ENCODE assay signal across 8 cellular contexts in the genomic region with DNA sequence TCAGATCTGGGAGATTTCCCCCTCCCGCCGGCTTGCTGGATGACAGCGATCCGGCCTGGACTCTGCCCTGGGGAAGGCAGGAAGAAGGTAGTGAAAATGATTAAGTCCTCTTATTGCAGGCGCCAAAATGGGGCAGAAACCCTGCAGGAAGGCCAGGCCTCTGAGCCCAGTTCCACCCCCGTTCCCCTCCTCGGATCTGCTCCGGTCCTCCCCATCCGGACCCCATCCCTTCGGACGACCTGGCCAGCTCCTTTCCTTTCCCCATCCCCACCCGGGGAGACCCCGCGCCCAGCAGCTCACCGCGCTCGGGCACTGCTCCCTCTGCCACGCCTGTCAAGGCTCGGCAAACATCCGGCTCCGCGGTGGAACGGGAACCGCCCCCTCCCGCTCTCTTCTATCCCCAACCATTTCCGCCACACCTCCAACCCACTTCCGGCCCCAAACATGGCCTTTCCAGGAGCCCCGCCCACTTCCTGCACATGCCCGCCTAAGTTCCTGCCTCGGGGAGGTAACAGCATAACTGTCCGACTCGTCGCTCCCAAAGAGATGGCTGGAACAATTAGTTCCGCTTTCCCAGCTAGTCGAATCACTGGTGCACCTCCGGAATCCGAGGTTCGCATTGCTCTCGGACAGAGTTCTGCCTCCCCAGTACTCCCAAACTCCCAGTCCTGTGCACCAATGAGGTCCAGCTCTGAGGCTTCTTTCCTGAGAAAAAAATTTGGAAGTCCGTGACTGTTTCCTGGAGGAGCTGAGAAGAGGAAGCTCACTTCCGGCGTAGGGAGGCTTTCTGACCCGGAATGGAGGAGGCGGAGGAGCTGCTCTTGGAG. TPM values are rescaled to one million over a fixed set of nuclear protein-coding genes. Genes with fewer than 3 reads are reported as not detected.
DNase-seq lines count a peak whose midpoint lies in the region; ATAC-seq, FAIRE-seq and TF ChIP-seq lines count a peak whose summit lies in the region.

A gene (minus strand): TSS at position 369 of the 827 bp plus-strand sequence. CDS start 4,512 bp downstream, outside the sequence.
A gene (plus strand): TSS at position 781 of the 827 bp plus-strand sequence. CDS start 17 bp downstream, at position 798.

- no peaks in the 10 kb centered on the region for H3K27me3 ChIP-seq in pancreas
- H3K27me3 ChIP-seq in tibial nerve = no peaks in the 10 kb centered on the region

- peaks cover 56% of the 10 kb centered on the region for H3K4me1 Mint-ChIP-seq in activated naive CD8-positive, alpha-beta T cell treated with anti-CD3 and anti-CD28 coated beads, Interleukin-2, amount 50 U/mL, for 24 hours

- H3K4me3 ChIP-seq in GM12865 (ENCODE audit: low read depth, low read length) = peak within 1 kb of the TSS; percentile 87
- H3K4me3 ChIP-seq in pancreas = peak within 1 kb of the TSS; percentile 84 to 98 (median 94)
- H3K4me3 ChIP-seq in tibial nerve = peak within 1 kb of the TSS; percentile 77 to 92 (median 86)

- peak within 1 kb of the TSS; percentile 94 for H3K4me3 Mint-ChIP-seq in activated naive CD8-positive, alpha-beta T cell treated with anti-CD3 and anti-CD28 coated beads, Interleukin-2, amount 50 U/mL, for 24 hours

- peak within 1 kb of the TSS; percentile 79 to 93 (median 86) for H3K27ac ChIP-seq in pancreas
- peak within 1 kb of the TSS; percentile 80 to 94 (median 92) for H3K27ac ChIP-seq in tibial nerve

- no peaks in the 10 kb centered on the region for H3K9me3 ChIP-seq in pancreas
- no peaks in the 10 kb centered on the region for H3K9me3 ChIP-seq in tibial nerve

- DNase-seq in GM12865 (ENCODE audit: low read depth) = peak; percentile 99
- peak; percentile 96 for DNase-seq in NCI-H1417 treated with DMSO at 0.1 percent for 48 hours (lab: John Stamatoyannopoulos, UW)
- DNase-seq in SW480 (ENCODE audit: low spot score) = peak; percentile 99
- DNase-seq in activated naive CD8-positive, alpha-beta T cell treated with anti-CD3 and anti-CD28 coated beads, Interleukin-2, amount 50 U/mL, for 24 hours = peak; percentile 100
- DNase-seq in Right ventricle myocardium superior = peak; percentile 99
- peak; percentile 96 to 100 (median 99) for DNase-seq in pancreas
- peak; percentile 99 to 100 for DNase-seq in tibial nerve (ENCODE audit: low spot score in 2 of 2)

- WGBS in pancreas, 2 donors = 1% methylated on average over 43 to 44 of the region's 44 CpGs
- WGBS in tibial nerve, 2 donors = 0 to 1% methylated on average over 44 of the region's 44 CpGs

- intact Hi-C loops in Right ventricle myocardium superior (cut with DNase I) (no loop called here), pancreas (cut with DNase I) (no loop called here)

- no peak for TF ChIP-seq CTCF in GM12865 (IDR thresholded peaks at IDR 0.05; ENCODE audit: insufficient read depth, low read depth, low read length, missing control alignments)
- no peak for TF ChIP-seq CTCF in pancreas (IDR thresholded peaks at IDR 0.05)
- peak in 2 of 5 experiments; percentile 27 to 48 for TF ChIP-seq CTCF in tibial nerve (IDR thresholded peaks at IDR 0.05)

- peak; percentile 88 for ATAC-seq in HG02763 (IDR thresholded peaks at IDR 0.05; ENCODE audit: unreplicated experiment)
- ATAC-seq in activated naive CD8-positive, alpha-beta T cell treated with anti-CD3 and anti-CD28 coated beads, Interleukin-2, amount 50 U/mL, for 24 hours = peak; percentile 91
- ATAC-seq in Right ventricle myocardium superior (ENCODE audit: poor library complexity) = peak; percentile 95
- ATAC-seq in pancreas = peak; percentile 96 to 97 (median 97)

- peaks cover 24% of the 10 kb centered on the region for H3K36me3 Mint-ChIP-seq in activated naive CD8-positive, alpha-beta T cell treated with anti-CD3 and anti-CD28 coated beads, Interleukin-2, amount 50 U/mL, for 24 hours (ENCODE audit: low read depth)

- H3K4me1 ChIP-seq in pancreas (peaks cover 0 to 24% (median 5%) of the 10 kb centered on the region in 3 donors), tibial nerve (peaks cover 0 to 63% (median 45%) of the 10 kb centered on the region in 4 donors)

- TF ChIP-seq POLR2A in tibial nerve (IDR thresholded peaks at IDR 0.05) = peak; percentile 7 to 58

- H3K27me3 Mint-ChIP-seq in activated naive CD8-positive, alpha-beta T cell treated with anti-CD3 and anti-CD28 coated beads, Interleukin-2, amount 50 U/mL, for 24 hours = no peaks in the 10 kb centered on the region

- FAIRE-seq in pancreas (lab: Jason Lieb, UNC) = peak; percentile 80

- H3K9me3 Mint-ChIP-seq in activated naive CD8-positive, alpha-beta T cell treated with anti-CD3 and anti-CD28 coated beads, Interleukin-2, amount 50 U/mL, for 24 hours = no peaks in the 10 kb centered on the region

- H3K36me3 ChIP-seq in pancreas (peaks cover 5 to 23% (median 22%) of the 10 kb centered on the region in 3 donors), tibial nerve (peaks cover 3 to 51% (median 28%) of the 10 kb centered on the region in 3 donors)

- peak; percentile 90 to 91 for TF ChIP-seq EP300 in tibial nerve (IDR thresholded peaks at IDR 0.05)

- peak within 1 kb of the TSS; percentile 97 for H3K27ac Mint-ChIP-seq in activated naive CD8-positive, alpha-beta T cell treated with anti-CD3 and anti-CD28 coated beads, Interleukin-2, amount 50 U/mL, for 24 hours

RNA-seq across cellular contexts. Expression of the first gene that starts in this region (rescaled TPM):
- total RNA-seq in Right ventricle myocardium superior (60.9 TPM), pancreas (10 to 100 TPM; 22.2 to 51.1 (median 32.0) TPM), tibial nerve (10 to 100 TPM; 47.9 to 83.0 (median 59.8) TPM)
- 10 to 100 TPM; 18.7 to 30.2 TPM for polyA plus RNA-seq in pancreas

RNA-seq across cellular contexts. Expression of the second gene that starts in this region (rescaled TPM):
- total RNA-seq in Right ventricle myocardium superior = 6.6 TPM
- total RNA-seq in pancreas = 1 to 10 TPM; 2.8 to 5.6 (median 4.1) TPM
- polyA plus RNA-seq in pancreas = 1 to 10 TPM; 6.7 to 7.8 TPM
- 10 to 100 TPM in 3 of 4 donors, 1 to 10 TPM in 1; 8.8 to 21.6 (median 13.7) TPM for total RNA-seq in tibial nerve

Comparison
In these comparisons a context has a peak if more than half of its experiments do, and no peak if none do; other contexts are left out.
1. Peak in every context shown above with its lines: DNase-seq, ATAC-seq, H3K4me3 ChIP-seq and H3K27ac ChIP-seq.